2 cellular contexts compared by ENCODE assay signal in genomic region chr19:55419624-55420236, GRCh38.
TF ChIP-seq lines count a peak whose summit lies in the region.

No MANE protein-coding gene starts in this region.

TF ChIP-seq in A549, 52 proteins besides CTCF, POLR2A, EP300 and RAD21:
- TF ChIP-seq CEBPB (IDR thresholded peaks at IDR 0.05) (no peak), HDAC2 (IDR thresholded peaks at IDR 0.05) (no peak), GATA3 (IDR thresholded peaks at IDR 0.05; ENCODE audit: borderline replicate concordance) (no peak), USF2 (IDR thresholded peaks at IDR 0.05) (no peak), ZFP36 (IDR thresholded peaks at IDR 0.05; ENCODE audit: borderline replicate concordance, partially characterized antibody) (no peak), CBX2 (IDR thresholded peaks at IDR 0.05; ENCODE audit: borderline replicate concordance, low read depth) (no peak), SREBF2 (IDR thresholded peaks at IDR 0.05) (no peak)

TF ChIP-seq in WTC11, 78 proteins besides CTCF, POLR2A, EP300 and RAD21:
- no peak for TF ChIP-seq ESRRA (CRISPR knock-in tag; IDR thresholded peaks at IDR 0.05; ENCODE audit: borderline replicate concordance)
TF ChIP-seq in WTC11: peak in this region for 0.
